23 cellular contexts compared by ENCODE assay signal in genomic region chr5:170971-171800, GRCh38. TPM values are rescaled to one million over a fixed set of nuclear protein-coding genes. Genes with fewer than 3 reads are reported as not detected.
DNase-seq lines count a peak whose midpoint lies in the region; ATAC-seq and TF ChIP-seq lines count a peak whose summit lies in the region.
"Had no signal": no experiment of that assay in that cellular context is flagged by ENCODE, and none has a peak within 500 bp of the region (broad histone marks: within the 10 kb centered on the region; RNA-seq: fewer than 3 reads in every experiment).

No MANE protein-coding gene starts in this region.

- H3K4me1 ChIP-seq in BE2C (no peaks in the 10 kb centered on the region), osteoblast (ENCODE audit: insufficient read depth, low read length) (peaks cover 22% of the 10 kb centered on the region), colonic mucosa (no peaks in the 10 kb centered on the region)

- H3K27ac ChIP-seq in layer of hippocampus (ENCODE audit: low read depth, low read length) (peak overlapping the region; percentile 30), osteoblast (ENCODE audit: low read depth, low read length) (no peak overlapping the region), colonic mucosa (no peak overlapping the region)
- H3K27ac ChIP-seq: left lung had no signal

- no peaks in the 10 kb centered on the region for H3K9me3 ChIP-seq in BE2C
- H3K9me3 ChIP-seq in osteoblast (ENCODE audit: low read depth, low read length) = no peaks in the 10 kb centered on the region
- no peaks in the 10 kb centered on the region for H3K9me3 ChIP-seq in colonic mucosa
- H3K9me3 ChIP-seq: left lung had no signal

- no peak overlapping the region for H3K4me2 ChIP-seq in osteoblast (ENCODE audit: insufficient read depth, low read length)
- H3K4me2 ChIP-seq: GM23338 had no signal

- H3K9ac ChIP-seq in colonic mucosa (ENCODE audit: low read depth in 2 of 2, low read length in 2 of 2) = no peak overlapping the region

- H4K20me1 ChIP-seq in osteoblast (ENCODE audit: insufficient read depth, low read length) = no peaks in the 10 kb centered on the region

- TF ChIP-seq CTCF in BE2C (IDR thresholded peaks at IDR 0.05; ENCODE audit: low read depth, low read length) (no peak), osteoblast (IDR thresholded peaks at IDR 0.05; ENCODE audit: extremely low read depth, low read depth, low read length) (no peak), colonic mucosa (IDR thresholded peaks at IDR 0.05) (no peak)

- intact Hi-C loops in colonic mucosa (cut with DNase I) = no loop called here

- H3K4me3 ChIP-seq in BE2C (ENCODE audit: low read depth, low read length) (no peak overlapping the region), osteoblast (ENCODE audit: insufficient read depth, low read length) (no peak overlapping the region), colonic mucosa (no peak overlapping the region)
- H3K4me3 ChIP-seq: GM23338, left lung had no signal

- no peaks in the 10 kb centered on the region for H3K36me3 ChIP-seq in BE2C
- no peaks in the 10 kb centered on the region for H3K36me3 ChIP-seq in osteoblast (ENCODE audit: insufficient read depth, low read length)
- no peaks in the 10 kb centered on the region for H3K36me3 ChIP-seq in colonic mucosa
- H3K36me3 ChIP-seq: left lung had no signal

- H3K79me2 ChIP-seq in osteoblast (ENCODE audit: insufficient read depth, low read length) = no peaks in the 10 kb centered on the region

- no peak for ATAC-seq in HG02571 (IDR thresholded peaks at IDR 0.05; ENCODE audit: unreplicated experiment)
- ATAC-seq: activated naive CD4-positive, alpha-beta T cell treated with anti-CD3 and anti-CD28 coated beads, Interleukin-2, amount 50 U/mL, for 72 hours; GM23338; left lung had no signal

- peaks cover 16% of the 10 kb centered on the region for H3K27me3 ChIP-seq in BE2C
- H3K27me3 ChIP-seq in layer of hippocampus (ENCODE audit: control insufficient read depth, insufficient read depth, low read length) = no peaks in the 10 kb centered on the region
- peaks cover 2% of the 10 kb centered on the region for H3K27me3 ChIP-seq in osteoblast (ENCODE audit: insufficient read depth, low read length)
- no peaks in the 10 kb centered on the region for H3K27me3 ChIP-seq in colonic mucosa
- H3K27me3 ChIP-seq: left lung had no signal

- DNase-seq in BE2C = peak; percentile 6
- DNase-seq in NCI-H526 (lab: John Stamatoyannopoulos, UW) = peak; percentile 83 to 93
- peak; percentile 75 for DNase-seq in osteoblast (ENCODE audit: insufficient read length, low spot score, missing footprints)
- DNase-seq in colonic mucosa = no peak
- DNase-seq in amniotic stem cell (lab: John Stamatoyannopoulos, UW) = no peak
- no peak for DNase-seq in Kasumi-1 (lab: John Stamatoyannopoulos, UW)
- DNase-seq: activated CD4-positive, alpha-beta T cell treated with anti-CD3 and anti-CD28 coated beads, Interleukin-2, amount 50 U/mL, for 4 hours; cortex of kidney; DND-41; KBM-7; NCI-H1694 treated with DMSO at 0.1 percent for 48 hours; NCI-H82; OCI-M1; SIG-M5; stimulated activated CD4-positive, alpha-beta T cell treated with anti-CD3 and anti-CD28 coated beads, Interleukin-15, amount 100 ng/mL, for 24 hours; T-helper 1 cell had no signal

- H2AFZ ChIP-seq in osteoblast (ENCODE audit: low read length) = no peak overlapping the region
- H2AFZ ChIP-seq: GM23338 had no signal

RNA-seq across cellular contexts. Expression of gene LRRC14B, which starts 20.1 kb away (rescaled TPM):
- not detected for polyA plus RNA-seq in BE2C (2012; ENCODE audit: insufficient read depth, insufficient read length, low read depth)
- under 0.01 TPM in 1 of 2 replicates, not detected in the other for total RNA-seq in osteoblast
- total RNA-seq in colonic mucosa = not detected
- total RNA-seq: GM23338, left lung, mucosa of gallbladder, subcutaneous adipose tissue had no signal
- polyA plus RNA-seq: GM23338 had no signal

RNA-seq across cellular contexts. Expression of gene CCDC127, which starts 46.8 kb away (rescaled TPM):
- 9.0 TPM for polyA plus RNA-seq in BE2C (2012; ENCODE audit: insufficient read depth, insufficient read length, low read depth)
- total RNA-seq in osteoblast (4.3 and 6.2 TPM in 2 replicates), colonic mucosa (1 to 10 TPM; 3.5 to 5.3 TPM)

RNA-seq across cellular contexts. Expression of gene SDHA, which starts 46.9 kb away (rescaled TPM):
- 143 TPM for polyA plus RNA-seq in BE2C (2012; ENCODE audit: insufficient read depth, insufficient read length, low read depth)
- total RNA-seq in osteoblast = 83.6 and 84.6 TPM in 2 replicates
- 100 to 1,000 TPM; 285 to 414 TPM for total RNA-seq in colonic mucosa

Comparison
In these comparisons a context has a peak if more than half of its experiments do, and no peak if none do; other contexts are left out.
1. DNase-seq: peak in BE2C (single experiment), NCI-H526 (2 of 2) and osteoblast (single experiment); none in colonic mucosa (single experiment), amniotic stem cell (single experiment) and Kasumi-1 (0 of 2).